In the genomic region with DNA sequence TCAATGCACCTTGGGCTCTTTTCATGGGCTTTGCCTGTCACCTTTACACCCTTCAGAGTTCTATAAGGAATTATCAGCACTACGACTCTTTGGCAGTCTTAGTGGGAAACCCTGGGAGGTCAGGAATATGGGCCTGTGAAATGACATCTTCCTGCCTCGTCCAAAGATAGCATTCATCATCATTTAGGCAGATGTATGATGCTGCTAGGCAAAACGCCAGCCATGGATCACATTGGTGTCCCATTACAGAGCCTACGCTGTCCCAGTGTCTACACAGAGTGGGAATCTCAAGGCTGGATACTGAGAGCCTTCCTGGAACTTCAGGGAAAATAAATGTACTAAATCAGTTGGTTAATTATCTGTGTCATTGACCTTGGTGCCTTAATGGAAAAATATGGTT, we compare ENCODE assay signal across 1 cellular context.
TF ChIP-seq lines count a peak whose summit lies in the region.

No MANE protein-coding gene starts in this region.

TF ChIP-seq in GM23338, 12 proteins besides CTCF, POLR2A, EP300 and RAD21 (continued from another document):
- TF ChIP-seq, protein P1, sequence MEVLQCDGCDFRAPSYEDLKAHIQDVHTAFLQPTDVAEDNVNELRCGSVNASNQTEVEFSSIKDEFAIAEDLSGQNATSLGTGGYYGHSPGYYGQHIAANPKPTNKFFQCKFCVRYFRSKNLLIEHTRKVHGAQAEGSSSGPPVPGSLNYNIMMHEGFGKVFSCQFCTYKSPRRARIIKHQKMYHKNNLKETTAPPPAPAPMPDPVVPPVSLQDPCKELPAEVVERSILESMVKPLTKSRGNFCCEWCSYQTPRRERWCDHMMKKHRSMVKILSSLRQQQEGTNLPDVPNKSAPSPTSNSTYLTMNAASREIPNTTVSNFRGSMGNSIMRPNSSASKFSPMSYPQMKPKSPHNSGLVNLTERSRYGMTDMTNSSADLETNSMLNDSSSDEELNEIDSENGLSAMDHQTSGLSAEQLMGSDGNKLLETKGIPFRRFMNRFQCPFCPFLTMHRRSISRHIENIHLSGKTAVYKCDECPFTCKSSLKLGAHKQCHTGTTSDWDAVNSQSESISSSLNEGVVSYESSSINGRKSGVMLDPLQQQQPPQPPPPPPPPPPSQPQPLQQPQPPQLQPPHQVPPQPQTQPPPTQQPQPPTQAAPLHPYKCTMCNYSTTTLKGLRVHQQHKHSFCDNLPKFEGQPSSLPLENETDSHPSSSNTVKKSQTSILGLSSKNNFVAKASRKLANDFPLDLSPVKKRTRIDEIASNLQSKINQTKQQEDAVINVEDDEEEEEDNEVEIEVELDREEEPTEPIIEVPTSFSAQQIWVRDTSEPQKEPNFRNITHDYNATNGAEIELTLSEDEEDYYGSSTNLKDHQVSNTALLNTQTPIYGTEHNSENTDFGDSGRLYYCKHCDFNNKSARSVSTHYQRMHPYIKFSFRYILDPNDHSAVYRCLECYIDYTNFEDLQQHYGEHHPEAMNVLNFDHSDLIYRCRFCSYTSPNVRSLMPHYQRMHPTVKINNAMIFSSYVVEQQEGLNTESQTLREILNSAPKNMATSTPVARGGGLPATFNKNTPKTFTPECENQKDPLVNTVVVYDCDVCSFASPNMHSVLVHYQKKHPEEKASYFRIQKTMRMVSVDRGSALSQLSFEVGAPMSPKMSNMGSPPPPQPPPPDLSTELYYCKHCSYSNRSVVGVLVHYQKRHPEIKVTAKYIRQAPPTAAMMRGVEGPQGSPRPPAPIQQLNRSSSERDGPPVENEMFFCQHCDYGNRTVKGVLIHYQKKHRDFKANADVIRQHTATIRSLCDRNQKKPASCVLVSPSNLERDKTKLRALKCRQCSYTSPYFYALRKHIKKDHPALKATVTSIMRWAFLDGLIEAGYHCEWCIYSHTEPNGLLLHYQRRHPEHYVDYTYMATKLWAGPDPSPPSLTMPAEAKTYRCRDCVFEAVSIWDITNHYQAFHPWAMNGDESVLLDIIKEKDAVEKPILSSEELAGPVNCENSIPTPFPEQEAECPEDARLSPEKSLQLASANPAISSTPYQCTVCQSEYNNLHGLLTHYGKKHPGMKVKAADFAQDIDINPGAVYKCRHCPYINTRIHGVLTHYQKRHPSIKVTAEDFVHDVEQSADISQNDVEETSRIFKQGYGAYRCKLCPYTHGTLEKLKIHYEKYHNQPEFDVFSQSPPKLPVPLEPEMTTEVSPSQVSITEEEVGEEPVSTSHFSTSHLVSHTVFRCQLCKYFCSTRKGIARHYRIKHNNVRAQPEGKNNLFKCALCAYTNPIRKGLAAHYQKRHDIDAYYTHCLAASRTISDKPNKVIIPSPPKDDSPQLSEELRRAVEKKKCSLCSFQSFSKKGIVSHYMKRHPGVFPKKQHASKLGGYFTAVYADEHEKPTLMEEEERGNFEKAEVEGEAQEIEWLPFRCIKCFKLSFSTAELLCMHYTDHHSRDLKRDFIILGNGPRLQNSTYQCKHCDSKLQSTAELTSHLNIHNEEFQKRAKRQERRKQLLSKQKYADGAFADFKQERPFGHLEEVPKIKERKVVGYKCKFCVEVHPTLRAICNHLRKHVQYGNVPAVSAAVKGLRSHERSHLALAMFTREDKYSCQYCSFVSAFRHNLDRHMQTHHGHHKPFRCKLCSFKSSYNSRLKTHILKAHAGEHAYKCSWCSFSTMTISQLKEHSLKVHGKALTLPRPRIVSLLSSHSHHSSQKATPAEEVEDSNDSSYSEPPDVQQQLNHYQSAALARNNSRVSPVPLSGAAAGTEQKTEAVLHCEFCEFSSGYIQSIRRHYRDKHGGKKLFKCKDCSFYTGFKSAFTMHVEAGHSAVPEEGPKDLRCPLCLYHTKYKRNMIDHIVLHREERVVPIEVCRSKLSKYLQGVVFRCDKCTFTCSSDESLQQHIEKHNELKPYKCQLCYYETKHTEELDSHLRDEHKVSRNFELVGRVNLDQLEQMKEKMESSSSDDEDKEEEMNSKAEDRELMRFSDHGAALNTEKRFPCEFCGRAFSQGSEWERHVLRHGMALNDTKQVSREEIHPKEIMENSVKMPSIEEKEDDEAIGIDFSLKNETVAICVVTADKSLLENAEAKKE (CRISPR knock-in tag; IDR thresholded peaks at IDR 0.05), result no peak
- no peak for TF ChIP-seq STAT1 (IDR thresholded peaks at IDR 0.05; ENCODE audit: unreplicated experiment)
- no peak for TF ChIP-seq CREB1 (CRISPR knock-in tag; IDR thresholded peaks at IDR 0.05; ENCODE audit: low read depth)
- no peak for TF ChIP-seq ZNF114 (CRISPR knock-in tag; IDR thresholded peaks at IDR 0.05)
